21 cellular contexts compared by ENCODE assay signal in the genomic region with DNA sequence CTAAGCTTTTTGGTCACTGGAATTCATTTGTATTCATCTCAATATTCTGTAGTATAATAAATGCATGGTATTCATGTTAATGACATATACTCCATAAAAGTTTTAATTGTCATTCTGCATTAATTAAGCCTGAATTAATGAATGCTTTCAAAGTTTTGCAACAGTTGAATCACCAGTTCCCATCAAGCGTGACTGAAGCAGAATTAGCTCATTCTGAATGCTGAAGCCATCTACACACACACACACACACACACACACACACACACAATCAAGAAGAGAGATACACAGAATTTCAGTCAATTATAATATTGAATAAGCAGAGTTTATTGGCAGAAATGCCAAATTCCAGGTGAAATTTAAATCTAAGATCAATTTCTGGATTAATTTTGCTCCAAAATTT.
"Had no signal": no experiment of that assay in that cellular context is flagged by ENCODE, and none has a peak within 500 bp of the region (broad histone marks: within the 10 kb centered on the region; RNA-seq: fewer than 3 reads in every experiment).

No MANE protein-coding gene starts in this region.

- H3K4me3 ChIP-seq: coronary artery, mucosa of descending colon, pancreas, right lobe of liver, suprapubic skin, transverse colon, vagina had no signal

- H3K27ac ChIP-seq: coronary artery, neutrophil, pancreas, right lobe of liver, suprapubic skin, transverse colon, vagina had no signal

- H3K9me3 ChIP-seq: neutrophil, pancreas, right lobe of liver, suprapubic skin, vagina had no signal

- H3K36me3 ChIP-seq: neutrophil, pancreas, right lobe of liver, suprapubic skin, transverse colon, vagina had no signal

- DNase-seq: dermis blood vessel endothelial cell; effector memory CD4-positive, alpha-beta T cell; foreskin melanocyte; hypothalamus; left colon; mesenchymal stem cell; mucosa of descending colon; naive B cell; pancreas; right lobe of liver; small intestine; stimulated activated CD4-positive, alpha-beta T cell treated with anti-CD3 and anti-CD28 coated beads, Interleukin-15, amount 100 ng/mL, for 24 hours; stimulated activated CD4-positive, alpha-beta T cell treated with anti-CD3 and anti-CD28 coated beads, Interleukin-2, amount 100 ng/mL, for 48 hours; stimulated activated naive CD4-positive, alpha-beta T cell; stimulated activated naive CD8-positive, alpha-beta T cell treated with anti-CD3 and anti-CD28 coated beads, Interleukin-15, amount 100 ng/mL, for 72 hours; transverse colon had no signal

- H3K4me1 ChIP-seq: pancreas, right lobe of liver, suprapubic skin, transverse colon had no signal

- H3K27me3 ChIP-seq: neutrophil, pancreas, right lobe of liver, suprapubic skin, transverse colon, vagina had no signal

- ATAC-seq: left colon; mucosa of descending colon; natural killer cell treated with Interleukin-12 subunit alpha and Interleukin-12 subunit beta and Interleukin-15 and Interleukin-18, amount 100 ng/mL, for 72 hours; pancreas; right lobe of liver; stimulated activated naive CD8-positive, alpha-beta T cell treated with anti-CD3 and anti-CD28 coated beads, Interleukin-15, amount 100 ng/mL, for 72 hours had no signal
